18 cellular contexts compared by ENCODE assay signal in the genomic region with DNA sequence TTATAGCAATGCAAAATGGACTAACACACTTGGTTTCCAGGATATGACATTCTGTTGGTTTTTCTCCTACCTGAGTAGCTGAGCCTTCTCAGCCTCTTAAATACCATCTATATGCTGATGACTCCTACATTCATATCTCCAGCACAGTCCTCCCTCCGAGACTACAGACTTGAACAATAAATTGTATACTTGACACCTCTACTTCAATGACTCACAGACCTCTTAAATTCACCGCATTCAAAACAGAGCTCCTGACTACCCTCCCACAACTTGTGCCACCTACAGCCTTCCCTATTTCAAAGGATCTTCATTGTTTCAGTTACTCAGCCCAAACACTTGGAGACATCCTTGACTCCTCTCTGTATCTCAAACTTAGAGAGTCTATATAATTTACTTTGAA.
DNase-seq lines count a peak whose midpoint lies in the region; ATAC-seq and TF ChIP-seq lines count a peak whose summit lies in the region.
"Had no signal": no experiment of that assay in that cellular context is flagged by ENCODE, and none has a peak within 500 bp of the region (broad histone marks: within the 10 kb centered on the region; RNA-seq: fewer than 3 reads in every experiment).

No MANE protein-coding gene starts in this region.

- H3K4me3 Mint-ChIP-seq in activated T-cell treated with anti-CD3 and anti-CD28 coated beads, Interleukin-2, amount 50 U/mL, for 4 hours: no peak overlapping the region
- H3K4me3 Mint-ChIP-seq: B cell; CD4-positive, alpha-beta T cell; IgD-negative memory B cell had no signal

- no peak for TF ChIP-seq CTCF in foreskin keratinocyte (conservative IDR thresholded peaks at IDR 0.05)

- no peaks in the 10 kb centered on the region for H3K27me3 Mint-ChIP-seq in activated T-cell treated with anti-CD3 and anti-CD28 coated beads, Interleukin-2, amount 50 U/mL, for 4 hours (ENCODE audit: low read depth)
- H3K27me3 Mint-ChIP-seq: CD4-positive, alpha-beta T cell; IgD-negative memory B cell had no signal

- no peak for TF ChIP-seq POLR2A in GM18505 (IDR thresholded peaks at IDR 0.05; ENCODE audit: borderline replicate concordance, extremely low read depth, insufficient read depth, insufficient read length)

- no peak overlapping the region for H3K27ac ChIP-seq in foreskin keratinocyte
- H3K27ac ChIP-seq: GM23248 had no signal

- ATAC-seq in activated T-cell treated with anti-CD3 and anti-CD28 coated beads, Interleukin-2, amount 50 U/mL, for 4 hours: peak; percentile 43 to 58
- peak; percentile 29 for ATAC-seq in foreskin keratinocyte
- ATAC-seq in GM18505 (IDR thresholded peaks at IDR 0.05; ENCODE audit: unreplicated experiment): no peak
- ATAC-seq: HCT116 had no signal

- no peaks in the 10 kb centered on the region for H3K4me1 ChIP-seq in foreskin keratinocyte

- no peaks in the 10 kb centered on the region for H3K36me3 Mint-ChIP-seq in activated T-cell treated with anti-CD3 and anti-CD28 coated beads, Interleukin-2, amount 50 U/mL, for 4 hours (ENCODE audit: insufficient read depth)

- no peaks in the 10 kb centered on the region for H3K27me3 ChIP-seq in foreskin keratinocyte

- DNase-seq in activated T-cell treated with anti-CD3 and anti-CD28 coated beads, Interleukin-2, amount 50 U/mL, for 4 hours: no peak
- no peak for DNase-seq in activated T-cell treated with anti-CD3 and anti-CD28 coated beads, Interleukin-2, amount 50 U/mL, for 1 hour
- DNase-seq in HT1080 (ENCODE audit: low read depth) (peak; percentile 53), foreskin keratinocyte (no peak), GDM1 (lab: John Stamatoyannopoulos, UW) (no peak)
- no peak for DNase-seq in activated CD4-positive, CD25-positive, alpha-beta regulatory T cell treated with anti-CD3 and anti-CD28 coated beads, Interleukin-2, amount 50 U/mL, for 72 hours
- DNase-seq: C1 segment of cervical spinal cord; Calu3; CD4-positive, alpha-beta T cell; DMS 273 treated with DMSO at 0.1 percent for 48 hours; DMS79 treated with DMSO at 0.1 percent for 48 hours; GF-D8; GM23248; KG1 had no signal

- peaks cover 3% of the 10 kb centered on the region for H3K9me3 Mint-ChIP-seq in activated T-cell treated with anti-CD3 and anti-CD28 coated beads, Interleukin-2, amount 50 U/mL, for 4 hours
- H3K9me3 Mint-ChIP-seq: CD4-positive, alpha-beta T cell had no signal

- H3K4me1 Mint-ChIP-seq in activated T-cell treated with anti-CD3 and anti-CD28 coated beads, Interleukin-2, amount 50 U/mL, for 4 hours (ENCODE audit: low read depth): no peaks in the 10 kb centered on the region
- H3K4me1 Mint-ChIP-seq: B cell, IgD-negative memory B cell had no signal
